In genomic region chr21:39105341-39105765, GRCh38 we compare ENCODE assay signal across 14 cellular contexts.
DNase-seq lines count a peak whose midpoint lies in the region; ATAC-seq and TF ChIP-seq lines count a peak whose summit lies in the region.
"Had no signal": no experiment of that assay in that cellular context is flagged by ENCODE, and none has a peak within 500 bp of the region (broad histone marks: within the 10 kb centered on the region; RNA-seq: fewer than 3 reads in every experiment).

No MANE protein-coding gene starts in this region.

- no peak for ATAC-seq in HG02981 (IDR thresholded peaks at IDR 0.05; ENCODE audit: unreplicated experiment)
- ATAC-seq in stimulated activated effector memory CD8-positive, alpha-beta T cell treated with anti-CD3 and anti-CD28 coated beads, Interleukin-12 subunit alpha, Interleukin-12 subunit beta, amount 100 ng/mL, for 72 hours: no peak

- DNase-seq in CD1c-positive myeloid dendritic cell (ENCODE audit: extremely low spot score): peak; percentile 60
- peak; percentile 73 for DNase-seq in NCI-H2227 (lab: John Stamatoyannopoulos, UW; ENCODE audit: unreplicated experiment)
- no peak for DNase-seq in osteoblast (ENCODE audit: insufficient read length, low spot score, missing footprints)
- DNase-seq in DMS53 treated with DMSO at 0.1 percent for 48 hours (lab: John Stamatoyannopoulos, UW; ENCODE audit: unreplicated experiment): no peak
- DNase-seq in activated CD4-positive, alpha-beta T cell treated with anti-CD3 and anti-CD28 coated beads for 48 hours: no peak
- DNase-seq in stimulated activated effector memory CD8-positive, alpha-beta T cell treated with anti-CD3 and anti-CD28 coated beads, Interleukin-12 subunit alpha, Interleukin-12 subunit beta, amount 100 ng/mL, for 72 hours (ENCODE audit: low spot score in 2 of 2): no peak
- DNase-seq: activated naive CD4-positive, alpha-beta T cell treated with Interleukin-2 at 50 U/mL for 16 hours; EL; H7; NCI-H1092 had no signal

- H3K27ac ChIP-seq in ectodermal cell (ENCODE audit: insufficient read depth, low read depth, low read length, poor library complexity, severe bottlenecking): peak overlapping the region; percentile 1
- peak overlapping the region; percentile 60 for H3K27ac ChIP-seq in osteoblast (ENCODE audit: low read depth, low read length)
- H3K27ac ChIP-seq: pancreas had no signal

- no peak overlapping the region for H2AFZ ChIP-seq in osteoblast (ENCODE audit: low read length)

- H3K79me2 ChIP-seq in osteoblast (ENCODE audit: insufficient read depth, low read length): no peaks in the 10 kb centered on the region

- H3K9me3 ChIP-seq in ectodermal cell (ENCODE audit: control insufficient read depth, low read length) (peaks cover 3% of the 10 kb centered on the region), osteoblast (ENCODE audit: low read depth, low read length) (no peaks in the 10 kb centered on the region)
- H3K9me3 ChIP-seq: pancreas had no signal

- H3K36me3 Mint-ChIP-seq in stimulated activated effector memory CD8-positive, alpha-beta T cell treated with anti-CD3 and anti-CD28 coated beads, Interleukin-12 subunit alpha, Interleukin-12 subunit beta, amount 100 ng/mL, for 72 hours: no peaks in the 10 kb centered on the region
- H3K36me3 Mint-ChIP-seq: memory B cell had no signal

- H3K4me2 ChIP-seq in osteoblast (ENCODE audit: insufficient read depth, low read length): no peak overlapping the region

- H3K36me3 ChIP-seq in ectodermal cell (ENCODE audit: control insufficient read depth, insufficient read depth, low read length) (no peaks in the 10 kb centered on the region), osteoblast (ENCODE audit: insufficient read depth, low read length) (no peaks in the 10 kb centered on the region)
- H3K36me3 ChIP-seq: pancreas had no signal

- WGBS in ectodermal cell, 2 experiments: 71 to 80% methylated on average over 5 of the region's 5 CpGs

- H4K20me1 ChIP-seq in osteoblast (ENCODE audit: insufficient read depth, low read length): no peaks in the 10 kb centered on the region

- no peak overlapping the region for H3K4me3 Mint-ChIP-seq in stimulated activated effector memory CD8-positive, alpha-beta T cell treated with anti-CD3 and anti-CD28 coated beads, Interleukin-12 subunit alpha, Interleukin-12 subunit beta, amount 100 ng/mL, for 72 hours
- H3K4me3 Mint-ChIP-seq: memory B cell had no signal

- H3K27ac Mint-ChIP-seq in stimulated activated effector memory CD8-positive, alpha-beta T cell treated with anti-CD3 and anti-CD28 coated beads, Interleukin-12 subunit alpha, Interleukin-12 subunit beta, amount 100 ng/mL, for 72 hours: no peak overlapping the region
- H3K27ac Mint-ChIP-seq: memory B cell had no signal

- H3K4me3 ChIP-seq in ectodermal cell (ENCODE audit: insufficient read depth, low read depth, low read length) (no peak overlapping the region), osteoblast (ENCODE audit: insufficient read depth, low read length) (no peak overlapping the region)
- H3K4me3 ChIP-seq: pancreas had no signal

- no peaks in the 10 kb centered on the region for H3K27me3 ChIP-seq in ectodermal cell (ENCODE audit: control insufficient read depth, insufficient read depth, low read length, poor library complexity, severe bottlenecking)
- peaks cover 8% of the 10 kb centered on the region for H3K27me3 ChIP-seq in osteoblast (ENCODE audit: insufficient read depth, low read length)
- H3K27me3 ChIP-seq: pancreas had no signal

- H3K4me1 Mint-ChIP-seq in stimulated activated effector memory CD8-positive, alpha-beta T cell treated with anti-CD3 and anti-CD28 coated beads, Interleukin-12 subunit alpha, Interleukin-12 subunit beta, amount 100 ng/mL, for 72 hours: no peaks in the 10 kb centered on the region
- H3K4me1 Mint-ChIP-seq: memory B cell had no signal

- no peaks in the 10 kb centered on the region for H3K4me1 ChIP-seq in ectodermal cell (ENCODE audit: control insufficient read depth, insufficient read depth, low read length)
- peaks cover 20% of the 10 kb centered on the region for H3K4me1 ChIP-seq in osteoblast (ENCODE audit: insufficient read depth, low read length)
- H3K4me1 ChIP-seq: pancreas had no signal

- H3K9me3 Mint-ChIP-seq in stimulated activated effector memory CD8-positive, alpha-beta T cell treated with anti-CD3 and anti-CD28 coated beads, Interleukin-12 subunit alpha, Interleukin-12 subunit beta, amount 100 ng/mL, for 72 hours: no peaks in the 10 kb centered on the region
- H3K9me3 Mint-ChIP-seq: memory B cell had no signal

- TF ChIP-seq CTCF in osteoblast (IDR thresholded peaks at IDR 0.05; ENCODE audit: extremely low read depth, low read depth, low read length): no peak

Comparison
In these comparisons a context has a peak if more than half of its experiments do, and no peak if none do; other contexts are left out.
1. DNase-seq: peak in CD1c-positive myeloid dendritic cell (single experiment) and NCI-H2227 (single experiment); none in osteoblast (single experiment), DMS53 treated with DMSO at 0.1 percent for 48 hours (single experiment), activated CD4-positive, alpha-beta T cell treated with anti-CD3 and anti-CD28 coated beads for 48 hours (single experiment) and stimulated activated effector memory CD8-positive, alpha-beta T cell treated with anti-CD3 and anti-CD28 coated beads, Interleukin-12 subunit alpha, Interleukin-12 subunit beta, amount 100 ng/mL, for 72 hours (0 of 2).